Comparison of ENCODE assay signal across 15 cellular contexts in the genomic region with DNA sequence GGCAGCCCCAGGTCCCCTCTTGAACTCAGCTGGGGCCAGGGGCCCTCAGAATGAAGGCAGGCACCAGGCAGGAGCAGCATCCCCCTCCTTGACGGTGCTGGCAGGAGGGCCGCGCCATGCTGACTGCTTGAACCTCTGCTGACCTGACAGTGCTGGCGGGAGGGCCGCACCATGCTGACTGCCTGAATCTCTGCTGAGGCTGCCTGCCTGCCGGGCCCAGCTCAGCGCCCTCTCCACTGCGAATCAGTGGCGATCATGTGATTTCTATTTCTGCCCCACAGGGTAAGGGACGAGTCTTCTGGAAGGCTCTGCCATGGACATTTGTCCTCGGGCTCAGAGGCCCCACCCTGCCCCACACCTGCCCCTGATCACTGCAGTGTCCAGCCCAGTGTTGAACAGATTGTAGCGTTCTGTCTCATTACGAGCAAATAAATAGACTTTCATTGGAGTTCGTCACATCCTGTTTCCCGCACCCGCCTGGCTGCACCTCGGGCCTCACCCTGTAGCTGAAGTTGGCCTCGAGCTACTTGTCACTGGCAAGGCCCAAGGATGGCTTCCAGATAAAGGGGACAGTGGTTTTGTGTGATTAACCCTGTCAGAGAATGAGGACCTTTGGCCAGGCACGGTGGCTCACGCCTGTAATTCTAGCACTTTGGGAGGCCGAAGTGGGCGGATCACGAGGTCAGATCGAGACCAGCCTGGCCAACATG. TPM values are rescaled to one million over a fixed set of nuclear protein-coding genes. Genes with fewer than 3 reads are reported as not detected.
"Had no signal": no experiment of that assay in that cellular context is flagged by ENCODE, and none has a peak within 500 bp of the region (broad histone marks: within the 10 kb centered on the region; RNA-seq: fewer than 3 reads in every experiment).

No MANE protein-coding gene starts in this region.

- H3K9me3 Mint-ChIP-seq: activated naive CD4-positive, alpha-beta T cell treated with anti-CD3 and anti-CD28 coated beads for 36 hours; activated naive CD8-positive, alpha-beta T cell treated with anti-CD3 and anti-CD28 coated beads, Interleukin-2, amount 50 U/mL, for 24 hours; activated T-helper 17 cell treated with anti-CD3 and anti-CD28 coated beads, Interleukin-2, amount 50 U/mL, for 72 hours; naive thymus-derived CD4-positive, alpha-beta T cell had no signal

- H3K9me3 ChIP-seq: esophagus muscularis mucosa, lower lobe of right lung, stomach, testis, upper lobe of left lung had no signal

- H3K4me1 Mint-ChIP-seq: activated naive CD8-positive, alpha-beta T cell treated with anti-CD3 and anti-CD28 coated beads, Interleukin-2, amount 50 U/mL, for 24 hours; activated T-helper 17 cell treated with anti-CD3 and anti-CD28 coated beads, Interleukin-2, amount 50 U/mL, for 72 hours had no signal

- DNase-seq: activated CD4-positive, alpha-beta T cell treated with anti-CD3 and anti-CD28 coated beads, Interleukin-2, amount 50 U/mL, for 1 hour; activated CD8-positive, alpha-beta memory T cell treated with anti-CD3 and anti-CD28 coated beads for 24 hours; activated naive CD4-positive, alpha-beta T cell treated with anti-CD3 and anti-CD28 coated beads for 36 hours; activated naive CD8-positive, alpha-beta T cell treated with anti-CD3 and anti-CD28 coated beads, Interleukin-2, amount 50 U/mL, for 24 hours; kidney glomerular epithelial cell; lower lobe of right lung; naive thymus-derived CD4-positive, alpha-beta T cell; stomach; testis had no signal

- H3K27ac ChIP-seq: esophagus muscularis mucosa, lower lobe of right lung, stomach, testis, upper lobe of left lung had no signal

- H3K4me3 ChIP-seq: esophagus muscularis mucosa, lower lobe of right lung, stomach, testis, upper lobe of left lung had no signal

- ATAC-seq: activated naive CD8-positive, alpha-beta T cell treated with anti-CD3 and anti-CD28 coated beads, Interleukin-2, amount 50 U/mL, for 24 hours; activated T-helper 17 cell treated with anti-CD3 and anti-CD28 coated beads, Interleukin-2, amount 50 U/mL, for 72 hours; lower lobe of right lung had no signal

- H3K27ac Mint-ChIP-seq: activated naive CD4-positive, alpha-beta T cell treated with anti-CD3 and anti-CD28 coated beads for 36 hours; activated naive CD8-positive, alpha-beta T cell treated with anti-CD3 and anti-CD28 coated beads, Interleukin-2, amount 50 U/mL, for 24 hours; activated T-helper 17 cell treated with anti-CD3 and anti-CD28 coated beads, Interleukin-2, amount 50 U/mL, for 72 hours had no signal

- H3K27me3 Mint-ChIP-seq: activated naive CD8-positive, alpha-beta T cell treated with anti-CD3 and anti-CD28 coated beads, Interleukin-2, amount 50 U/mL, for 24 hours; activated T-helper 17 cell treated with anti-CD3 and anti-CD28 coated beads, Interleukin-2, amount 50 U/mL, for 72 hours; naive thymus-derived CD4-positive, alpha-beta T cell had no signal

- H3K4me3 Mint-ChIP-seq: activated naive CD4-positive, alpha-beta T cell treated with anti-CD3 and anti-CD28 coated beads for 36 hours; activated naive CD8-positive, alpha-beta T cell treated with anti-CD3 and anti-CD28 coated beads, Interleukin-2, amount 50 U/mL, for 24 hours; activated T-helper 17 cell treated with anti-CD3 and anti-CD28 coated beads, Interleukin-2, amount 50 U/mL, for 72 hours; naive thymus-derived CD4-positive, alpha-beta T cell had no signal

- H3K4me1 ChIP-seq: lower lobe of right lung had no signal

- H3K27me3 ChIP-seq: esophagus muscularis mucosa, stomach, testis, upper lobe of left lung had no signal

RNA-seq across cellular contexts. Expression of a gene that starts 8.6 kb away (rescaled TPM):
- total RNA-seq: activated naive CD4-positive, alpha-beta T cell treated with anti-CD3 and anti-CD28 coated beads for 36 hours; activated T-helper 17 cell treated with anti-CD3 and anti-CD28 coated beads, Interleukin-2, amount 50 U/mL, for 72 hours; astrocyte; bronchial epithelial cell; esophagus muscularis mucosa; glomerular endothelial cell; lower lobe of right lung; naive thymus-derived CD4-positive, alpha-beta T cell; stomach; upper lobe of left lung had no signal
- polyA plus RNA-seq: naive thymus-derived CD4-positive, alpha-beta T cell; stomach had no signal
